8 cellular contexts compared by ENCODE assay signal in the genomic region with DNA sequence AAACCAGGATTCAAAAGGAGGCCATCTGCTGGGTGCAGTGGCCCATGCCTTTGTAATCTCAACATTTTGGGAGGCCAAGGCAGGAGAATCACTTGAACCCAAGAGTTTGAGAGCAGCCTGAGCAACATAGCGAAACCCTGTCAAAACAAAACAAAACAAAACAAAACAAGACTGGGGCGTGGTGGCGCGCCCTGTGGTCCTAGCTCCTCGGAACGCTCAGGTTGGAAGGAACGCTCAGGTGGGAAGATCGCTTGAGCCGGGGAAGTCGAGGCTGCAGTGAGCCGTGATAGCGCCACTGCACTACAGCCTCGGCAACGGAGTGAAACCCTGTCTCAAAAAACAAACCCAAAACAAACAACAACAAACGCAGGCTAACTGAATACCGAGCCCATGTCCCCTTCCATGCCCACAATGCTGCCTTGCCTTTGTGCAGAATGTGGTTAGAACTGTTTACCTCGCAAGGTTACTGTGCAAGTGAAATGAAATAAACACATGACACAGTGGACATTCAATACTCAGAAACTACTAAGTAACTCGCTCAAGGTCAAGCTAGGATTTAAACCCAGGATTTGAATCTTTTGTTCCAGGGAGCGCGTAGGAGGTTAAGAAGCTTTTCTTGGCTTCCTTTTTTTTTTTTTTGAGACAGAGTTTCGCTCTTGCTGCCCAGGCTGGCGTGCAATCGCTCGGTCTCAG. TPM values are rescaled to one million over a fixed set of nuclear protein-coding genes. Genes with fewer than 3 reads are reported as not detected.
DNase-seq lines count a peak whose midpoint lies in the region; ATAC-seq, FAIRE-seq and TF ChIP-seq lines count a peak whose summit lies in the region.

No MANE protein-coding gene starts in this region.

- H4K8ac ChIP-seq in H1 (ENCODE audit: extremely low read depth, insufficient read depth, low read length): peak overlapping the region; percentile 96

- H3K4ac ChIP-seq in H1 (replicated peaks; ENCODE audit: insufficient read length, low read depth, low read length): no peak overlapping the region

- peak overlapping the region; percentile 94; the same call in 1 of the 2 replicates for H2BK12ac ChIP-seq in H1 (ENCODE audit: low read depth, low read length)

- peaks cover 4 to 27% of the 10 kb centered on the region in 2 experiments; a peak in 2 of 4 replicates for H3K79me2 ChIP-seq in H1 (ENCODE audit: control insufficient read depth in 1 of 2, insufficient read depth in 2 of 2, low read length in 2 of 2)

- H3K79me1 ChIP-seq in H1 (ENCODE audit: low read depth, low read length): peaks cover 2% of the 10 kb centered on the region; the same call in 1 of the 2 replicates

- H3K9me3 Mint-ChIP-seq in activated CD4-positive, alpha-beta T cell treated with anti-CD3 and anti-CD28 coated beads for 36 hours (ENCODE audit: low read depth): no peaks in the 10 kb centered on the region

- no peak for TF ChIP-seq CTCF in H1 (IDR thresholded peaks at IDR 0.05; ENCODE audit: control extremely low read depth in 1 of 3, insufficient read depth in 1 of 3, low read depth in 1 of 3, low read length in 3 of 3)

- CTCF ChIA-PET in activated CD4-positive, alpha-beta T cell treated with anti-CD3 and anti-CD28 coated beads for 36 hours (lab: Charles Lee): interaction anchor here (0.6 to 2.9 kb wide), 4 partner anchors 15 to 110 kb away, joined by 3 to 9 read pairs (median 4); partner anchors contain the start of gene KATNBL1
- CTCF ChIA-PET in H1 (lab: Charles Lee; ENCODE audit: partially characterized antibody): interaction anchor here (0.6 to 1.6 kb wide), 5 partner anchors 10 to 757 kb away, joined by 3 to 7 read pairs (median 4); no protein-coding TSS in a partner anchor

- H3K4me3 Mint-ChIP-seq in activated CD4-positive, alpha-beta T cell treated with anti-CD3 and anti-CD28 coated beads for 36 hours: peak overlapping the region; percentile 90

- H3K56ac ChIP-seq in H1 (replicated peaks; ENCODE audit: insufficient read length, low read depth, low read length): peak overlapping the region; percentile 0

- no peak for TF ChIP-seq RAD21 in H1 (IDR thresholded peaks at IDR 0.05 in 1 of 2, conservative IDR thresholded peaks at IDR 0.05 in 1 of 2; ENCODE audit: low read depth in 2 of 2, low read length in 2 of 2)

- no peak overlapping the region for H3K23ac ChIP-seq in H1 (ENCODE audit: insufficient read length)

- ATAC-seq in activated CD4-positive, alpha-beta T cell treated with anti-CD3 and anti-CD28 coated beads for 36 hours: peak; percentile 10
- no peak for ATAC-seq in HG03039 (IDR thresholded peaks at IDR 0.05; ENCODE audit: unreplicated experiment)
- no peak for ATAC-seq in HG02884 (IDR thresholded peaks at IDR 0.05; ENCODE audit: unreplicated experiment)

- POLR2A ChIA-PET in activated CD4-positive, alpha-beta T cell treated with anti-CD3 and anti-CD28 coated beads for 36 hours (lab: Charles Lee): no interaction called here
- POLR2A ChIA-PET in H1 (lab: Charles Lee; ENCODE audit: partially characterized antibody): interaction anchor here (0.8 to 2.4 kb wide), 6 partner anchors 9 to 143 kb away, joined by 3 to 13 read pairs (median 4); partner anchors contain the start of genes KATNBL1 and LPCAT4

- no peak for FAIRE-seq in H1 (lab: Jason Lieb, UNC)

- peak overlapping the region; percentile 90 for H2BK5ac ChIP-seq in H1 (ENCODE audit: low read depth, low read length)

- peaks cover 0 to 2% of the 10 kb centered on the region in 2 experiments for H4K20me1 ChIP-seq in H1 (replicated peaks in 1 of 2; ENCODE audit: control insufficient read depth in 1 of 2, insufficient read depth in 2 of 2, low read length in 2 of 2)

- TF ChIP-seq POLR2A in H1 (IDR thresholded peaks at IDR 0.05; ENCODE audit: control extremely low read depth in 1 of 2, low read depth in 2 of 2, low read length in 2 of 2): no peak; a peak in 1 of 3 replicates

- H3K27ac ChIP-seq in H1 (ENCODE audit: low read depth, low read length): peak overlapping the region; percentile 82
- H3K27ac ChIP-seq in muscle layer of duodenum (ENCODE audit: low read length): peak overlapping the region; percentile 84

- no peaks in the 10 kb centered on the region for H3K27me3 ChIP-seq in H1 (replicated peaks in 1 of 4; ENCODE audit: control insufficient read depth in 3 of 4, extremely low read depth in 1 of 4, insufficient read depth in 3 of 4, low read length in 3 of 4)
- H3K27me3 ChIP-seq in muscle layer of duodenum (ENCODE audit: low read depth, low read length): no peaks in the 10 kb centered on the region

- peaks cover 7% of the 10 kb centered on the region for H3K23me2 ChIP-seq in H1 (ENCODE audit: low read depth, low read length)

- H3K4me3 ChIP-seq in H1 (ENCODE audit: extremely low read depth in 1 of 4, insufficient read depth in 2 of 4, low read depth in 3 of 4, low read length in 4 of 4): peak overlapping the region; percentile 85 to 100 (median 94); a peak in 7 of 8 replicates
- peak overlapping the region; percentile 81 to 96 for H3K4me3 ChIP-seq in muscle layer of duodenum (ENCODE audit: low read depth in 1 of 2, low read length in 2 of 2)

- H2BK15ac ChIP-seq in H1 (ENCODE audit: low read length): peak overlapping the region; percentile 46; the same call in 1 of the 2 replicates

- H3K27ac Mint-ChIP-seq in activated CD4-positive, alpha-beta T cell treated with anti-CD3 and anti-CD28 coated beads for 36 hours: peak overlapping the region; percentile 96

- no peak overlapping the region for H4K91ac ChIP-seq in H1 (replicated peaks; ENCODE audit: insufficient read length, low read length)

- H3K4me1 ChIP-seq in H1 (replicated peaks in 1 of 4; ENCODE audit: control insufficient read depth in 3 of 4, insufficient read depth in 4 of 4, low read length in 3 of 4) (peaks cover 0 to 4% (median 3%) of the 10 kb centered on the region in 4 experiments; a peak in 4 of 7 replicates), muscle layer of duodenum (ENCODE audit: control insufficient read depth in 1 of 2, insufficient read depth in 2 of 2, low read length in 2 of 2) (peaks cover 0 to 15% of the 10 kb centered on the region in 2 donors)

- peak overlapping the region; percentile 17 for H4K5ac ChIP-seq in H1 (ENCODE audit: insufficient read length, low read depth, low read length)

- H3K9ac ChIP-seq in H1 (replicated peaks in 1 of 4; ENCODE audit: extremely low read depth in 1 of 4, low read depth in 3 of 4, low read length in 3 of 4): peak overlapping the region in 3 of 4 experiments; percentile 69 to 80 (median 79); a peak in 6 of 7 replicates

- H3K36me3 Mint-ChIP-seq in activated CD4-positive, alpha-beta T cell treated with anti-CD3 and anti-CD28 coated beads for 36 hours (ENCODE audit: low read depth): peaks cover 20% of the 10 kb centered on the region

- peak overlapping the region; percentile 51 for H2BK20ac ChIP-seq in H1 (ENCODE audit: low read length)

- no peak overlapping the region for H2BK120ac ChIP-seq in H1 (replicated peaks; ENCODE audit: low read depth, low read length)

- no peaks in the 10 kb centered on the region for H3K27me3 Mint-ChIP-seq in activated CD4-positive, alpha-beta T cell treated with anti-CD3 and anti-CD28 coated beads for 36 hours

- no peaks in the 10 kb centered on the region for H3K9me3 ChIP-seq in H1 (ENCODE audit: insufficient read depth in 2 of 2, low read depth in 1 of 2, low read length in 1 of 2)
- H3K9me3 ChIP-seq in muscle layer of duodenum (ENCODE audit: control insufficient read depth in 1 of 2, low read length in 2 of 2): no peaks in the 10 kb centered on the region

- no peak for TF ChIP-seq EP300 in H1 (IDR thresholded peaks at IDR 0.05; ENCODE audit: borderline replicate concordance in 1 of 2, low read depth in 2 of 2, low read length in 2 of 2)

- peak overlapping the region; percentile 43; the same call in 1 of the 2 replicates for H2AK5ac ChIP-seq in H1 (ENCODE audit: low read depth, low read length)

- peaks cover 17% of the 10 kb centered on the region for H3K4me1 Mint-ChIP-seq in activated CD4-positive, alpha-beta T cell treated with anti-CD3 and anti-CD28 coated beads for 36 hours

- DNase-seq in activated CD4-positive, alpha-beta T cell treated with anti-CD3 and anti-CD28 coated beads for 36 hours: peak; percentile 23
- no peak for DNase-seq in activated CD4-positive, alpha-beta T cell treated with anti-CD3 and anti-CD28 coated beads, Interleukin-2, amount 50 U/mL, for 1 hour
- no peak for DNase-seq in H1 (ENCODE audit: low read depth in 1 of 2, low spot score in 2 of 2)
- DNase-seq in activated CD4-positive, alpha-beta T cell treated with anti-CD3 and anti-CD28 coated beads for 48 hours: no peak

- H2AFZ ChIP-seq in H1 (ENCODE audit: low read length): no peak overlapping the region; the same call in 1 of the 2 replicates

- intact Hi-C loops in activated CD4-positive, alpha-beta T cell treated with anti-CD3 and anti-CD28 coated beads for 36 hours (cut with DNase I, micrococcal nuclease): loop anchor here (1.0 to 10.0 kb wide), 7 partner anchors 14 to 765 kb away; partner anchors contain the start of genes KATNBL1 (in 2 of the 2), LPCAT4 (in 2 of the 2), GOLGA8A (in 1 of the 2) and NOP10 (in 1 of the 2)

- H3K18ac ChIP-seq in H1 (ENCODE audit: extremely low read depth, low read length): no peak overlapping the region

- 79% methylated on average over 24 of the region's 24 CpGs; no CpG with 5 or more reads in 1 of the 2 experiments for WGBS in H1 (ENCODE audit: extremely low coverage in 1 of 2, insufficient coverage in 1 of 2, insufficient read length in 1 of 2, insufficient replicate concordance in 2 of 2, low coverage in 1 of 2, low lambda C conversion rate in 2 of 2, missing lambda C conversion rate in 1 of 2), 2 experiments

- H3K14ac ChIP-seq in H1 (ENCODE audit: insufficient read length): no peak overlapping the region

- peaks cover 2 to 13% (median 8%) of the 10 kb centered on the region in 4 experiments; a peak in 6 of 8 replicates for H3K36me3 ChIP-seq in H1 (ENCODE audit: control insufficient read depth in 2 of 4, insufficient read depth in 4 of 4, low read length in 3 of 4)
- H3K36me3 ChIP-seq in muscle layer of duodenum (ENCODE audit: control insufficient read depth in 1 of 2, insufficient read depth in 2 of 2, low read length in 2 of 2): peaks cover 12 to 17% of the 10 kb centered on the region in 2 donors

- peak overlapping the region; percentile 90 for H3K4me2 ChIP-seq in H1 (ENCODE audit: insufficient read depth in 1 of 2, low read depth in 2 of 2, low read length in 2 of 2)

RNA-seq across cellular contexts. Expression of gene EMC4, which starts 0.8 kb away (rescaled TPM):
- 10 to 100 TPM; 85.5 to 91.0 TPM for total RNA-seq in activated CD4-positive, alpha-beta T cell treated with anti-CD3 and anti-CD28 coated beads for 36 hours
- 161 TPM for polyA plus RNA-seq in PFSK-1 (2012; ENCODE audit: insufficient read length, low read depth)
- total RNA-seq in H1 (2021; fragmentation: NEBNext Ultra II Directional; extraction: Animal tissue kit (Norgen Biotek cat#: 25700)): 87.5 and 93.3 TPM in 2 replicates
- 70.3 and 89.9 TPM in 2 replicates for polyA plus RNA-seq in H1 (2011; rRNA removed)
- polyA plus RNA-seq in H1 (2011; cell fraction: cytosol; rRNA removed): 99.1 TPM
- polyA plus RNA-seq in H1 (2011; cell fraction: nucleus; rRNA removed): 91.7 TPM
- 86.4 to 128 TPM (median 108 TPM) in 4 replicates for polyA plus RNA-seq in H1 (2012, experiment 1 of 2)
- polyA plus RNA-seq in H1 (2012, experiment 2 of 2): 91.3 TPM
- 193 TPM for polyA plus RNA-seq in H1 (2013, experiment 1 of 2)
- 233 TPM for polyA plus RNA-seq in H1 (2013, experiment 2 of 2)
- polyA minus RNA-seq in H1 (2011; rRNA and poly(A)+ RNA removed): 40.8 and 50.1 TPM in 2 replicates
- 44.8 TPM for polyA minus RNA-seq in H1 (2011; cell fraction: cytosol; rRNA and poly(A)+ RNA removed)
- 38.6 TPM for polyA minus RNA-seq in H1 (2011; cell fraction: nucleus; rRNA and poly(A)+ RNA removed)

RNA-seq across cellular contexts. Expression of gene KATNBL1, which starts 14.2 kb away (rescaled TPM):
- 10 to 100 TPM; 45.0 to 47.5 TPM for total RNA-seq in activated CD4-positive, alpha-beta T cell treated with anti-CD3 and anti-CD28 coated beads for 36 hours
- polyA plus RNA-seq in PFSK-1 (2012; ENCODE audit: insufficient read length, low read depth): 7.8 TPM
- total RNA-seq in H1 (2021; fragmentation: NEBNext Ultra II Directional; extraction: Animal tissue kit (Norgen Biotek cat#: 25700)): 50.3 and 51.4 TPM in 2 replicates
- 9.4 and 14.2 TPM in 2 replicates for polyA plus RNA-seq in H1 (2011; rRNA removed)
- 24.6 TPM for polyA plus RNA-seq in H1 (2011; cell fraction: cytosol; rRNA removed)
- 15.2 TPM for polyA plus RNA-seq in H1 (2011; cell fraction: nucleus; rRNA removed)
- polyA plus RNA-seq in H1 (2012, experiment 1 of 2): 18.3 to 41.0 TPM (median 25.8 TPM) in 4 replicates
- 12.6 TPM for polyA plus RNA-seq in H1 (2012, experiment 2 of 2)
- 26.6 TPM for polyA plus RNA-seq in H1 (2013, experiment 1 of 2)
- polyA plus RNA-seq in H1 (2013, experiment 2 of 2): 23.6 TPM
- 11.6 and 19.1 TPM in 2 replicates for polyA minus RNA-seq in H1 (2011; rRNA and poly(A)+ RNA removed)
- polyA minus RNA-seq in H1 (2011; cell fraction: cytosol; rRNA and poly(A)+ RNA removed): 22.7 TPM
- polyA minus RNA-seq in H1 (2011; cell fraction: nucleus; rRNA and poly(A)+ RNA removed): 54.7 TPM
